ENCODE assay signal across 30 cellular contexts in genomic region chr6:167667204-167668018, GRCh38.
A peak's percentile ranks its signal among the peaks of the same experiment; 100 is the strongest.
DNase-seq lines count a peak whose midpoint lies in the region; ATAC-seq lines count a peak whose summit lies in the region.
"Had no signal": no experiment of that assay in that cellular context is flagged by ENCODE, and none has a peak within 500 bp of the region (broad histone marks: within the 10 kb centered on the region; RNA-seq: fewer than 3 reads in every experiment).

No MANE protein-coding gene starts in this region.

- no peaks in the 10 kb centered on the region for H3K36me3 ChIP-seq in aorta (ENCODE audit: control insufficient read depth in 1 of 2, insufficient read depth in 2 of 2, low read length in 1 of 2)
- H3K36me3 ChIP-seq: BLaER1 treated with 17β-estradiol and CSF1 and Interleukin-3, amounts not matched to agents 10 nM and 100 nM; brain microvascular endothelial cell; colonic mucosa; thoracic aorta had no signal

- intact Hi-C loops in posterior vena cava (cut with DNase I) (no loop called here), aorta (cut with DNase I) (no loop called here)

- H3K4me1 ChIP-seq in aorta (ENCODE audit: control insufficient read depth in 1 of 2, insufficient read depth in 2 of 2, low read length in 2 of 2) = no peaks in the 10 kb centered on the region
- H3K4me1 ChIP-seq: colonic mucosa had no signal

- H3K27ac ChIP-seq in caudate nucleus (ENCODE audit: low read depth, low read length) (peak overlapping the region; percentile 41), aorta (ENCODE audit: low read depth in 1 of 2, low read length in 2 of 2) (no peak overlapping the region)
- H3K27ac ChIP-seq: BLaER1 treated with 17β-estradiol and CSF1 and Interleukin-3, amounts not matched to agents 10 nM and 100 nM; brain microvascular endothelial cell; colonic mucosa; epithelial cell of prostate; PC-9; thoracic aorta had no signal

- H3K4me3 ChIP-seq in aorta (ENCODE audit: low read length in 2 of 2) = no peak overlapping the region
- H3K4me3 ChIP-seq: BLaER1 treated with 17β-estradiol and CSF1 and Interleukin-3, amounts not matched to agents 10 nM and 100 nM; colonic mucosa; PC-9; smooth muscle cell; thoracic aorta had no signal

- no peaks in the 10 kb centered on the region for H3K27me3 ChIP-seq in aorta (ENCODE audit: control insufficient read depth in 1 of 2, insufficient read depth in 2 of 2, low read length in 1 of 2)
- H3K27me3 ChIP-seq: BLaER1 treated with 17β-estradiol and CSF1 and Interleukin-3, amounts not matched to agents 10 nM and 100 nM; brain microvascular endothelial cell; colonic mucosa had no signal

- H3K9me3 ChIP-seq in aorta (ENCODE audit: control insufficient read depth, low read length) = no peaks in the 10 kb centered on the region
- H3K9me3 ChIP-seq: colonic mucosa, thoracic aorta had no signal

- ATAC-seq in left lobe of liver = peak; percentile 1
- no peak for ATAC-seq in aorta (ENCODE audit: low FRiP score)
- ATAC-seq in HG03457 (IDR thresholded peaks at IDR 0.05; ENCODE audit: unreplicated experiment) = no peak
- ATAC-seq in HG03342 (IDR thresholded peaks at IDR 0.05; ENCODE audit: unreplicated experiment) = no peak
- ATAC-seq: activated CD4-positive, CD25-positive, alpha-beta regulatory T cell treated with anti-CD3 and anti-CD28 coated beads, Interleukin-2, amount 50 U/mL, for 24 hours; activated T-cell treated with anti-CD3 and anti-CD28 coated beads, Interleukin-2, amount 50 U/mL, for 72 hours; SK-N-SH treated with all-trans-retinoic acid at 6 μM for 48 hours; T-helper 17 cell had no signal

- 94 to 97% methylated on average over 23 of the region's 23 CpGs for WGBS in aorta, 2 donors

- no peak for DNase-seq in caudate nucleus (lab: John Stamatoyannopoulos, UW)
- DNase-seq in left lobe of liver (ENCODE audit: low spot score) = no peak
- peak; percentile 48 for DNase-seq in posterior vena cava (ENCODE audit: low spot score)
- peak; percentile 30 to 61 for DNase-seq in aorta
- DNase-seq in AG20443 (ENCODE audit: low spot score) = no peak
- DNase-seq: activated CD4-positive, alpha-beta T cell treated with anti-CD3 and anti-CD28 coated beads, Interleukin-2, amount 50 U/mL, for 4 hours; activated naive CD4-positive, alpha-beta T cell treated with Interleukin-2 at 50 U/mL for 16 hours; activated T-cell treated with anti-CD3 and anti-CD28 coated beads, Interleukin-2, amount 50 U/mL, for 72 hours; brain microvascular endothelial cell; colonic mucosa; DMS153; effector memory CD4-positive, alpha-beta T cell; HFFc6; MM.1S; NCI-H1105 treated with DMSO at 0.1 percent for 48 hours; NCI-H2029 treated with DMSO at 0.1 percent for 48 hours; NCI-H226; NCI-H526 treated with DMSO at 0.1 percent for 48 hours; PC-9; stimulated activated CD4-positive, alpha-beta T cell treated with anti-CD3 and anti-CD28 coated beads, Interleukin-1b, Interleukin-23, amount 100 ng/mL, for 48 hours; stimulated activated naive CD4-positive, alpha-beta T cell treated with Interleukin-2 at 50 U/mL for 16 hours; T-helper 17 cell had no signal

Comparison
In these comparisons a context has a peak if more than half of its experiments do, and no peak if none do; other contexts are left out.
1. DNase-seq: peak in posterior vena cava (single experiment) and aorta (2 of 2); none in caudate nucleus (0 of 61), left lobe of liver (single experiment) and AG20443 (single experiment).